Comparison of ENCODE assay signal across 9 cellular contexts in genomic region chr15:23539892-23540291, GRCh38. TPM values are rescaled to one million over a fixed set of nuclear protein-coding genes. Genes with fewer than 3 reads are reported as not detected.
"Had no signal": no experiment of that assay in that cellular context is flagged by ENCODE, and none has a peak within 500 bp of the region (broad histone marks: within the 10 kb centered on the region; RNA-seq: fewer than 3 reads in every experiment).

No MANE protein-coding gene starts in this region.

- H3K27ac ChIP-seq: GM23248, HL-60 had no signal

- H3K4me1 ChIP-seq: HAP-1 had no signal

- H3K4me3 ChIP-seq: GM23248, HAP-1 had no signal

- H2AFZ ChIP-seq: GM23248 had no signal

- H3K27ac Mint-ChIP-seq: HFFc6 had no signal

- DNase-seq: GM23248, GOT3, H7, HFFc6, IMR-90, KBM-7 had no signal

- H3K9me3 ChIP-seq: HAP-1 had no signal

- H3K9ac ChIP-seq: GM23248 had no signal

- ATAC-seq: HCT116 had no signal

- H3K36me3 ChIP-seq: HAP-1 had no signal

- H3K4me3 Mint-ChIP-seq: HFFc6 had no signal

RNA-seq across cellular contexts. Expression of gene MKRN3, which starts 25.6 kb away (rescaled TPM):
- total RNA-seq: H7 had no signal
